In genomic region chr1:214551436-214552173, GRCh38 we compare ENCODE assay signal across 8 cellular contexts. TPM values are rescaled to one million over a fixed set of nuclear protein-coding genes. Genes with fewer than 3 reads are reported as not detected.
DNase-seq lines count a peak whose midpoint lies in the region; ATAC-seq and TF ChIP-seq lines count a peak whose summit lies in the region.

Gene PTPN14 (minus strand): TSS chr1:214551602. CDS start chr1:214464803, 86,799 bp downstream.

- H3K27ac ChIP-seq in SJCRH30, result peak within 1 kb of the TSS; percentile 93
- peak within 1 kb of the TSS; percentile 97 for H3K27ac ChIP-seq in smooth muscle cell (ENCODE audit: low read depth)

- WGBS in smooth muscle cell (ENCODE audit: low lambda C conversion rate), result 1% methylated on average over 50 of the region's 67 CpGs

- peak within 1 kb of the TSS; percentile 87 for H3K4me2 ChIP-seq in smooth muscle cell

- H3K4me3 ChIP-seq in SJCRH30, result peak within 1 kb of the TSS; percentile 86
- peak within 1 kb of the TSS; percentile 94 for H3K4me3 ChIP-seq in smooth muscle cell

- peaks cover 47% of the 10 kb centered on the region for H3K79me2 ChIP-seq in smooth muscle cell (ENCODE audit: low read depth)

- peaks cover 41% of the 10 kb centered on the region for H4K20me1 ChIP-seq in smooth muscle cell (ENCODE audit: low read depth)

- H3K4me1 ChIP-seq in SJCRH30 (peaks cover 9% of the 10 kb centered on the region), smooth muscle cell (ENCODE audit: low read depth) (peaks cover 33% of the 10 kb centered on the region)

- no peaks in the 10 kb centered on the region for H3K9me3 ChIP-seq in SJCRH30 (replicated peaks)
- H3K9me3 ChIP-seq in smooth muscle cell (replicated peaks; ENCODE audit: low read depth), result no peaks in the 10 kb centered on the region

- H3K36me3 ChIP-seq in SJCRH30 (no peaks in the 10 kb centered on the region), smooth muscle cell (ENCODE audit: low read depth) (no peaks in the 10 kb centered on the region)

- H3K9ac ChIP-seq in smooth muscle cell (ENCODE audit: low read depth), result peak within 1 kb of the TSS; percentile 98

- peak within 1 kb of the TSS; percentile 94 for H2AFZ ChIP-seq in smooth muscle cell (ENCODE audit: low read depth)

- TF ChIP-seq CTCF in smooth muscle cell (IDR thresholded peaks at IDR 0.05; ENCODE audit: borderline replicate concordance, insufficient read depth, poor library complexity, severe bottlenecking), result no peak

- DNase-seq in NCI-H1436 (lab: John Stamatoyannopoulos, UW) (peak; percentile 54), NCI-H1436 treated with DMSO at 0.1 percent for 48 hours (lab: John Stamatoyannopoulos, UW) (no peak), SJCRH30 (peak; percentile 94), dedifferentiated amniotic fluid mesenchymal stem cell (ENCODE audit: extremely low spot score) (peak; percentile 95), kidney glomerular epithelial cell (lab: John Stamatoyannopoulos, UW) (peak; percentile 93), smooth muscle cell (lab: John Stamatoyannopoulos, UW; ENCODE audit: unreplicated experiment) (peak; percentile 72)
- no peak for DNase-seq in stimulated activated naive CD4-positive, alpha-beta T cell treated with Interleukin-2 at 50 U/mL for 16 hours (lab: John Stamatoyannopoulos, UW)

- peak; percentile 53 for ATAC-seq in HG02588 (IDR thresholded peaks at IDR 0.05; ENCODE audit: unreplicated experiment)

- peaks cover 10% of the 10 kb centered on the region for H3F3A ChIP-seq in smooth muscle cell (ENCODE audit: low read depth)

- no peaks in the 10 kb centered on the region for H3K27me3 ChIP-seq in SJCRH30
- H3K27me3 ChIP-seq in smooth muscle cell (ENCODE audit: low read depth), result no peaks in the 10 kb centered on the region

RNA-seq across cellular contexts. Expression of gene PTPN14, which starts in this region (rescaled TPM):
- 22.1 and 24.3 TPM in 2 replicates for total RNA-seq in SJCRH30 (2014; rRNA removed; shearing (Covaris generic))
- 28.6 and 28.9 TPM in 2 replicates for total RNA-seq in smooth muscle cell
- polyA plus RNA-seq in smooth muscle cell, result 13.7 and 13.9 TPM in 2 replicates

Comparison
In these comparisons a context has a peak if more than half of its experiments do, and no peak if none do; other contexts are left out.
1. DNase-seq: peak in NCI-H1436 (single experiment), SJCRH30 (2 of 2), dedifferentiated amniotic fluid mesenchymal stem cell (single experiment), kidney glomerular epithelial cell (single experiment) and smooth muscle cell (single experiment); none in NCI-H1436 treated with DMSO at 0.1 percent for 48 hours (single experiment) and stimulated activated naive CD4-positive, alpha-beta T cell treated with Interleukin-2 at 50 U/mL for 16 hours (single experiment).